Comparison of ENCODE assay signal across 2 cellular contexts in genomic region chr2:38534746-38535403, GRCh38.
TF ChIP-seq lines count a peak whose summit lies in the region.

No MANE protein-coding gene starts in this region.

TF ChIP-seq in WTC11, 78 proteins besides CTCF, POLR2A, EP300 and RAD21 (continued from another document):
- no peak for TF ChIP-seq PRDM15 (CRISPR knock-in tag; IDR thresholded peaks at IDR 0.05)
- no peak for TF ChIP-seq AFF4 (CRISPR knock-in tag; IDR thresholded peaks at IDR 0.05; ENCODE audit: borderline replicate concordance)
TF ChIP-seq in WTC11: peak in this region for 0.

TF ChIP-seq in SK-N-SH treated with all-trans-retinoic acid at 6 μM for 48 hours, 23 proteins besides CTCF, POLR2A, EP300 and RAD21 (continued from another document):
- TF ChIP-seq, protein P1, sequence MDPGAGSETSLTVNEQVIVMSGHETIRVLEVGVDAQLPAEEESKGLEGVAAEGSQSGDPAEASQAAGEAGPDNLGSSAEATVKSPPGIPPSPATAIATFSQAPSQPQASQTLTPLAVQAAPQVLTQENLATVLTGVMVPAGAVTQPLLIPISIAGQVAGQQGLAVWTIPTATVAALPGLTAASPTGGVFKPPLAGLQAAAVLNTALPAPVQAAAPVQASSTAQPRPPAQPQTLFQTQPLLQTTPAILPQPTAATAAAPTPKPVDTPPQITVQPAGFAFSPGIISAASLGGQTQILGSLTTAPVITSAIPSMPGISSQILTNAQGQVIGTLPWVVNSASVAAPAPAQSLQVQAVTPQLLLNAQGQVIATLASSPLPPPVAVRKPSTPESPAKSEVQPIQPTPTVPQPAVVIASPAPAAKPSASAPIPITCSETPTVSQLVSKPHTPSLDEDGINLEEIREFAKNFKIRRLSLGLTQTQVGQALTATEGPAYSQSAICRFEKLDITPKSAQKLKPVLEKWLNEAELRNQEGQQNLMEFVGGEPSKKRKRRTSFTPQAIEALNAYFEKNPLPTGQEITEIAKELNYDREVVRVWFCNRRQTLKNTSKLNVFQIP (CRISPR knock-in tag; IDR thresholded peaks at IDR 0.05; ENCODE audit: borderline replicate concordance, low read depth), result no peak
- TF ChIP-seq TSHZ2 (CRISPR knock-in tag; IDR thresholded peaks at IDR 0.05), result no peak
- TF ChIP-seq OSR1 (CRISPR knock-in tag; IDR thresholded peaks at IDR 0.05), result no peak
- no peak for TF ChIP-seq ZFP3 (CRISPR knock-in tag; IDR thresholded peaks at IDR 0.05)
